16 cellular contexts compared by ENCODE assay signal in genomic region chr21:41635874-41636273, GRCh38.
A peak's percentile ranks its signal among the peaks of the same experiment; 100 is the strongest.
DNase-seq lines count a peak whose midpoint lies in the region; ATAC-seq and TF ChIP-seq lines count a peak whose summit lies in the region.
"Had no signal": no experiment of that assay in that cellular context is flagged by ENCODE, and none has a peak within 500 bp of the region (broad histone marks: within the 10 kb centered on the region; RNA-seq: fewer than 3 reads in every experiment).

No MANE protein-coding gene starts in this region.

- BruUV-seq in Panc1 (replicated peaks; lab: Mats Ljungman, UMichigan): no TSS peak

- no peaks in the 10 kb centered on the region for H3K36me3 Mint-ChIP-seq in activated naive CD4-positive, alpha-beta T cell treated with anti-CD3 and anti-CD28 coated beads, Interleukin-2, amount 50 U/mL, for 24 hours
- H3K36me3 Mint-ChIP-seq in activated naive CD4-positive, alpha-beta T cell treated with anti-CD3 and anti-CD28 coated beads, Interleukin-2, amount 50 U/mL, for 72 hours: no peaks in the 10 kb centered on the region

- H3K27ac Mint-ChIP-seq in activated naive CD4-positive, alpha-beta T cell treated with anti-CD3 and anti-CD28 coated beads, Interleukin-2, amount 50 U/mL, for 24 hours: peak overlapping the region; percentile 0
- peak overlapping the region in 1 of 2 donors; percentile 10 for H3K27ac Mint-ChIP-seq in activated naive CD4-positive, alpha-beta T cell treated with anti-CD3 and anti-CD28 coated beads, Interleukin-2, amount 50 U/mL, for 72 hours
- H3K27ac Mint-ChIP-seq: CD4-positive, alpha-beta T cell had no signal

- intact Hi-C loops in Panc1 (cut with micrococcal nuclease; ENCODE audit: unreplicated experiment): no loop called here

- H3K4me1 Mint-ChIP-seq in activated naive CD4-positive, alpha-beta T cell treated with anti-CD3 and anti-CD28 coated beads, Interleukin-2, amount 50 U/mL, for 24 hours: no peaks in the 10 kb centered on the region

- no peak overlapping the region for H3K4me3 Mint-ChIP-seq in activated naive CD4-positive, alpha-beta T cell treated with anti-CD3 and anti-CD28 coated beads, Interleukin-2, amount 50 U/mL, for 24 hours
- H3K4me3 Mint-ChIP-seq: CD4-positive, alpha-beta T cell had no signal

- ATAC-seq in activated naive CD4-positive, alpha-beta T cell treated with anti-CD3 and anti-CD28 coated beads, Interleukin-2, amount 50 U/mL, for 72 hours: no peak
- ATAC-seq in Panc1 (no peak), foreskin keratinocyte (no peak), GM18907 (IDR thresholded peaks at IDR 0.05; ENCODE audit: unreplicated experiment) (no peak)
- ATAC-seq: HepG2 had no signal

- H3K27me3 ChIP-seq in Panc1 (ENCODE audit: control insufficient read depth, insufficient read depth, low read length) (no peaks in the 10 kb centered on the region), foreskin keratinocyte (no peaks in the 10 kb centered on the region)
- H3K27me3 ChIP-seq: BLaER1 treated with 17β-estradiol and CSF1 and Interleukin-3, amounts not matched to agents 10 nM and 100 nM had no signal

- CTCF ChIA-PET in HEK293T (lab: Yijun Ruan, JAX) (no interaction called here), Panc1 (lab: Charles Lee) (no interaction called here)

- TF ChIP-seq CTCF in Panc1 (IDR thresholded peaks at IDR 0.05) (no peak), foreskin keratinocyte (conservative IDR thresholded peaks at IDR 0.05) (no peak)

- no peak overlapping the region for H3K4me3 ChIP-seq in Panc1 (ENCODE audit: low read depth in 2 of 2, low read length in 2 of 2)
- H3K4me3 ChIP-seq: BLaER1 treated with 17β-estradiol and CSF1 and Interleukin-3, amounts not matched to agents 10 nM and 100 nM had no signal

- no peaks in the 10 kb centered on the region for H3K36me3 ChIP-seq in Panc1 (ENCODE audit: control insufficient read depth, insufficient read depth, low read length)
- H3K36me3 ChIP-seq: BLaER1 treated with 17β-estradiol and CSF1 and Interleukin-3, amounts not matched to agents 10 nM and 100 nM had no signal

- H3K4me1 ChIP-seq in Panc1 (ENCODE audit: control insufficient read depth, insufficient read depth, low read length) (peaks cover 23% of the 10 kb centered on the region), foreskin keratinocyte (peaks cover 40% of the 10 kb centered on the region)

- POLR2A ChIA-PET in HEK293T (lab: Yijun Ruan, JAX) (no interaction called here), Panc1 (lab: Charles Lee) (no interaction called here)

- DNase-seq in activated naive CD4-positive, alpha-beta T cell treated with anti-CD3 and anti-CD28 coated beads, Interleukin-2, amount 50 U/mL, for 72 hours (ENCODE audit: low spot score in 2 of 2): no peak
- DNase-seq in HEK293T (ENCODE audit: extremely low spot score): no peak
- DNase-seq in Panc1 (ENCODE audit: low read depth, low spot score): no peak
- no peak for DNase-seq in foreskin keratinocyte
- no peak for DNase-seq in glomerular visceral epithelial cell (ENCODE audit: extremely low spot score)
- no peak for DNase-seq in ACHN
- DNase-seq: CD4-positive, alpha-beta T cell; DMS153; DMS79 treated with DMSO at 0.1 percent for 48 hours; EL; Karpas-422 had no signal

- H3K9me3 Mint-ChIP-seq in activated naive CD4-positive, alpha-beta T cell treated with anti-CD3 and anti-CD28 coated beads, Interleukin-2, amount 50 U/mL, for 24 hours: no peaks in the 10 kb centered on the region
- H3K9me3 Mint-ChIP-seq in activated naive CD4-positive, alpha-beta T cell treated with anti-CD3 and anti-CD28 coated beads, Interleukin-2, amount 50 U/mL, for 72 hours: peaks cover 6 to 8% of the 10 kb centered on the region in 2 donors
- H3K9me3 Mint-ChIP-seq: CD4-positive, alpha-beta T cell had no signal

- in situ Hi-C loops in Panc1 (cut with HindIII; ENCODE audit: low pct_unique_long_range_greater_than_20kb, low sequenced_read_pairs) (no loop called here), ACHN (cut with HindIII; ENCODE audit: low pct_ligation_motif_present, low pct_unique_long_range_greater_than_20kb, low sequenced_read_pairs) (no loop called here)

- H3K27ac ChIP-seq in Panc1 (ENCODE audit: low read length) (peak overlapping the region; percentile 23; the same call in 1 of the 2 replicates), foreskin keratinocyte (peak overlapping the region; percentile 94)
- H3K27ac ChIP-seq: 22Rv1; BLaER1 treated with 17β-estradiol and CSF1 and Interleukin-3, amounts not matched to agents 10 nM and 100 nM had no signal

- peaks cover 10% of the 10 kb centered on the region; the same call in 1 of the 2 replicates for H3K9me3 ChIP-seq in Panc1 (ENCODE audit: control insufficient read depth, insufficient read depth, low read depth, low read length)
- H3K9me3 ChIP-seq: BLaER1 treated with 17β-estradiol and CSF1 and Interleukin-3, amounts not matched to agents 10 nM and 100 nM had no signal

- peaks cover 6% of the 10 kb centered on the region for H3K27me3 Mint-ChIP-seq in activated naive CD4-positive, alpha-beta T cell treated with anti-CD3 and anti-CD28 coated beads, Interleukin-2, amount 50 U/mL, for 24 hours

TF ChIP-seq in HEK293T, 16 proteins besides CTCF, POLR2A, EP300 and RAD21:
- no peak for TF ChIP-seq SUZ12 (IDR thresholded peaks at IDR 0.05)
- peak; percentile 12; the same call in 1 of the 2 replicates for TF ChIP-seq PKNOX1 (IDR thresholded peaks at IDR 0.05)
- TF ChIP-seq ZNF384 (IDR thresholded peaks at IDR 0.05): no peak
